Comparison of ENCODE assay signal across 10 cellular contexts in genomic region chr11:112302226-112302868, GRCh38. TPM values are rescaled to one million over a fixed set of nuclear protein-coding genes. Genes with fewer than 3 reads are reported as not detected.
DNase-seq lines count a peak whose midpoint lies in the region; ATAC-seq and TF ChIP-seq lines count a peak whose summit lies in the region.
"Had no signal": no experiment of that assay in that cellular context is flagged by ENCODE, and none has a peak within 500 bp of the region (broad histone marks: within the 10 kb centered on the region; RNA-seq: fewer than 3 reads in every experiment).

No MANE protein-coding gene starts in this region.

- H2AFZ ChIP-seq in GM23248, result peak overlapping the region; percentile 72

- H3K9me3 Mint-ChIP-seq in neural crest cell, result no peaks in the 10 kb centered on the region

- H3K27me3 Mint-ChIP-seq in neural crest cell (ENCODE audit: low read depth), result no peaks in the 10 kb centered on the region

- H3K4me1 Mint-ChIP-seq in neural crest cell, result peaks cover 12% of the 10 kb centered on the region

- no peaks in the 10 kb centered on the region for H3K9me2 ChIP-seq in GM23248 (ENCODE audit: insufficient read depth)

- H3K36me3 ChIP-seq in GM23248 (ENCODE audit: low read depth) (no peaks in the 10 kb centered on the region), upper lobe of left lung (no peaks in the 10 kb centered on the region)

- in situ Hi-C loops in GM23248 (cut with MboI), result no loop called here

- no peaks in the 10 kb centered on the region for H3K36me3 Mint-ChIP-seq in neural crest cell (ENCODE audit: low read depth)

- no peaks in the 10 kb centered on the region for H3F3A ChIP-seq in GM23248 (ENCODE audit: insufficient read depth)

- no peak for TF ChIP-seq EP300 in upper lobe of left lung (IDR thresholded peaks at IDR 0.05)

- H3K27me3 ChIP-seq in GM23248 (replicated peaks; ENCODE audit: insufficient read depth), result no peaks in the 10 kb centered on the region
- H3K27me3 ChIP-seq in dorsolateral prefrontal cortex, result no peaks in the 10 kb centered on the region
- H3K27me3 ChIP-seq in upper lobe of left lung, result no peaks in the 10 kb centered on the region

- TF ChIP-seq CTCF in coronary artery (IDR thresholded peaks at IDR 0.05) (no peak), neural crest cell (conservative IDR thresholded peaks at IDR 0.05) (no peak), dorsolateral prefrontal cortex (IDR thresholded peaks at IDR 0.05 in 54 of 56, conservative IDR thresholded peaks at IDR 0.05 in 2 of 56; ENCODE audit: low read depth in 1 of 56, partially characterized antibody in 56 of 56) (no peak), upper lobe of left lung (IDR thresholded peaks at IDR 0.05) (no peak)

- H3K9me3 ChIP-seq in GM23248 (ENCODE audit: low read depth), result no peaks in the 10 kb centered on the region
- no peaks in the 10 kb centered on the region for H3K9me3 ChIP-seq in upper lobe of left lung

- H3K4me1 ChIP-seq in GM23248 (ENCODE audit: insufficient read depth) (peaks cover 21% of the 10 kb centered on the region), upper lobe of left lung (peaks cover 0 to 8% (median 3%) of the 10 kb centered on the region in 4 donors)

- 62 to 69% methylated on average over 5 of the region's 5 CpGs for WGBS in GM23248 (ENCODE audit: low coverage in 1 of 2, low lambda C conversion rate in 2 of 2, missing lambda C conversion rate in 2 of 2), 2 experiments
- WGBS in upper lobe of left lung, 2 donors, result 55 to 58% methylated on average over 5 of the region's 5 CpGs

- no peak overlapping the region for H3K4me3 Mint-ChIP-seq in neural crest cell

- TF ChIP-seq POLR2A in upper lobe of left lung (IDR thresholded peaks at IDR 0.05) (no peak), GM18505 (IDR thresholded peaks at IDR 0.05; ENCODE audit: borderline replicate concordance, extremely low read depth, insufficient read depth, insufficient read length) (no peak)

- intact Hi-C loops in dorsolateral prefrontal cortex (cut with DNase I), result no loop called here

- ATAC-seq in upper lobe of left lung (ENCODE audit: low FRiP score in 2 of 2), result no peak
- ATAC-seq in GM18505 (IDR thresholded peaks at IDR 0.05; ENCODE audit: unreplicated experiment), result no peak

- peak overlapping the region; percentile 51 for H3K4me2 ChIP-seq in GM23248 (ENCODE audit: unreplicated experiment)

- H4K20me1 ChIP-seq in GM23248 (ENCODE audit: insufficient read depth), result no peaks in the 10 kb centered on the region

- H3K79me2 ChIP-seq in GM23248 (ENCODE audit: insufficient read depth), result no peaks in the 10 kb centered on the region

- H3K27ac Mint-ChIP-seq in neural crest cell (ENCODE audit: unreplicated experiment), result peak overlapping the region; percentile 68

- peak; percentile 36 for DNase-seq in GM23248
- DNase-seq in NCI-H2227 treated with DMSO at 0.1 percent for 48 hours (lab: John Stamatoyannopoulos, UW), result peak; percentile 42
- no peak for DNase-seq in coronary artery (ENCODE audit: low spot score)
- no peak for DNase-seq in neural crest cell (ENCODE audit: low read depth, low spot score)
- no peak for DNase-seq in stimulated activated CD4-positive, alpha-beta T cell treated with anti-CD3 and anti-CD28 coated beads, Interleukin-4, amount 100 ng/mL, for 24 hours
- no peak for DNase-seq in dorsolateral prefrontal cortex
- DNase-seq in upper lobe of left lung, result no peak
- DNase-seq: GF-D8, NCI-H1092 had no signal

- H3K9ac ChIP-seq in GM23248, result peak overlapping the region; percentile 24

- no peak overlapping the region for H3K4me3 ChIP-seq in GM23248
- no peak overlapping the region for H3K4me3 ChIP-seq in coronary artery
- H3K4me3 ChIP-seq in dorsolateral prefrontal cortex, result no peak overlapping the region
- no peak overlapping the region for H3K4me3 ChIP-seq in upper lobe of left lung

- H3K27ac ChIP-seq in GM23248 (peak overlapping the region; percentile 21), coronary artery (peak overlapping the region; percentile 15 to 49), dorsolateral prefrontal cortex (peak overlapping the region in 11 of 59 donors; percentile 5 to 61 (median 32)), upper lobe of left lung (no peak overlapping the region)

RNA-seq across cellular contexts. Expression of gene PLET1, which starts 41.7 kb away (rescaled TPM):
- total RNA-seq in GM23248 (2014; rRNA removed; shearing (Covaris generic)), result not detected in 2 replicates
- polyA plus RNA-seq in GM23248 (2016; fragmentation: Nextera tagmentation; extraction: Ambion mirVana), result not detected in 2 replicates
- total RNA-seq in neural crest cell (not detected in 2 replicates), dorsolateral prefrontal cortex (not detected), upper lobe of left lung (not detected)

Comparison
In these comparisons a context has a peak if more than half of its experiments do, and no peak if none do; other contexts are left out.
1. DNase-seq: peak in GM23248 (single experiment) and NCI-H2227 treated with DMSO at 0.1 percent for 48 hours (single experiment); none in coronary artery (single experiment), neural crest cell (single experiment), stimulated activated CD4-positive, alpha-beta T cell treated with anti-CD3 and anti-CD28 coated beads, Interleukin-4, amount 100 ng/mL, for 24 hours (single experiment), dorsolateral prefrontal cortex (0 of 10) and upper lobe of left lung (0 of 2).
2. H3K27ac ChIP-seq: peak in GM23248 (single experiment) and coronary artery (2 of 2); none in upper lobe of left lung (0 of 4).